In genomic region chr1:47187226-47187925, GRCh38 we compare ENCODE assay signal across 32 cellular contexts. TPM values are rescaled to one million over a fixed set of nuclear protein-coding genes. Genes with fewer than 3 reads are reported as not detected.
DNase-seq lines count a peak whose midpoint lies in the region; ATAC-seq and TF ChIP-seq lines count a peak whose summit lies in the region.
"Had no signal": no experiment of that assay in that cellular context is flagged by ENCODE, and none has a peak within 500 bp of the region (broad histone marks: within the 10 kb centered on the region; RNA-seq: fewer than 3 reads in every experiment).

No MANE protein-coding gene starts in this region.

- H3K36me3 ChIP-seq in RWPE2 (ENCODE audit: low read depth), result no peaks in the 10 kb centered on the region
- H3K36me3 ChIP-seq in spleen, result no peaks in the 10 kb centered on the region
- no peaks in the 10 kb centered on the region for H3K36me3 ChIP-seq in gastroesophageal sphincter
- H3K36me3 ChIP-seq: lower lobe of right lung, ovary had no signal

- H3K36me3 Mint-ChIP-seq in activated CD4-positive, alpha-beta T cell treated with anti-CD3 and anti-CD28 coated beads for 36 hours (ENCODE audit: low read depth), result no peaks in the 10 kb centered on the region
- H3K36me3 Mint-ChIP-seq: activated naive CD8-positive, alpha-beta T cell had no signal

- POLR2A ChIA-PET in activated CD4-positive, alpha-beta T cell treated with anti-CD3 and anti-CD28 coated beads for 36 hours (lab: Charles Lee), result no interaction called here

- no peak for TF ChIP-seq EP300 in gastroesophageal sphincter (IDR thresholded peaks at IDR 0.05)

- 71 to 97% (median 84%) methylated on average over 5 to 12 of the region's 12 CpGs for WGBS in spleen, 5 donors
- WGBS in gastroesophageal sphincter (ENCODE audit: low coverage in 1 of 2), 2 donors, result 100% methylated on average over 1 of the region's 12 CpGs

- TF ChIP-seq CTCF in RWPE2 (IDR thresholded peaks at IDR 0.05; ENCODE audit: poor library complexity, severe bottlenecking), result no peak
- no peak for TF ChIP-seq CTCF in spleen (IDR thresholded peaks at IDR 0.05 in 8 of 11, conservative IDR thresholded peaks at IDR 0.05 in 3 of 11)
- TF ChIP-seq CTCF in gastroesophageal sphincter (IDR thresholded peaks at IDR 0.05), result no peak

- CTCF ChIA-PET in activated CD4-positive, alpha-beta T cell treated with anti-CD3 and anti-CD28 coated beads for 36 hours (lab: Charles Lee), result interaction anchor here (1.1 to 10.6 kb wide), 2 partner anchors 9 to 76 kb away, joined by 5 to 121 read pairs; no protein-coding TSS in a partner anchor

- intact Hi-C loops in spleen (cut with DNase I; ENCODE audit: low total_unique reads), result no loop called here
- intact Hi-C loops in activated CD4-positive, alpha-beta T cell treated with anti-CD3 and anti-CD28 coated beads for 36 hours (cut with DNase I, micrococcal nuclease), result loop anchor here in 1 of 2 experiments (10.0 kb wide), 1 partner anchor 537 kb away; no protein-coding TSS in a partner anchor

- H3K4me3 ChIP-seq in RWPE2 (ENCODE audit: severe bottlenecking), result no peak overlapping the region
- no peak overlapping the region for H3K4me3 ChIP-seq in spleen
- H3K4me3 ChIP-seq in gastroesophageal sphincter, result no peak overlapping the region
- H3K4me3 ChIP-seq: lower lobe of right lung, mucosa of descending colon, ovary, skin epidermis had no signal

- no peak overlapping the region for H3K27ac Mint-ChIP-seq in activated CD4-positive, alpha-beta T cell treated with anti-CD3 and anti-CD28 coated beads for 36 hours
- H3K27ac Mint-ChIP-seq: activated B cell treated with CpG ODN at 0.5 μM for 24 hours; activated naive CD8-positive, alpha-beta T cell; activated T-helper 2 cell treated with anti-CD3 and anti-CD28 coated beads, Interferon-gamma antibody, Interleukin-2, Interleukin-4, amounts not matched to agents 10 μg/mL and 5 μg/mL and 100 μg/mL, durations not matched to agents 14 hours and 24 hours and 36 hours; nephron progenitor cell had no signal

- ATAC-seq in RWPE2 (ENCODE audit: low read depth) (no peak), left lobe of liver (no peak), GM19023 (IDR thresholded peaks at IDR 0.05; ENCODE audit: unreplicated experiment) (no peak), gastroesophageal sphincter (no peak)
- ATAC-seq in activated CD4-positive, alpha-beta T cell treated with anti-CD3 and anti-CD28 coated beads for 36 hours, result no peak
- ATAC-seq: lower lobe of right lung, mucosa of descending colon, PC-3 had no signal

- H3K9me3 ChIP-seq in RWPE2 (ENCODE audit: severe bottlenecking) (no peaks in the 10 kb centered on the region), spleen (no peaks in the 10 kb centered on the region), gastroesophageal sphincter (no peaks in the 10 kb centered on the region)
- H3K9me3 ChIP-seq: lower lobe of right lung, mucosa of descending colon, ovary, SK-N-SH had no signal

- no peak overlapping the region for H3K4me3 Mint-ChIP-seq in activated CD4-positive, alpha-beta T cell treated with anti-CD3 and anti-CD28 coated beads for 36 hours
- H3K4me3 Mint-ChIP-seq: activated B cell treated with CpG ODN at 0.5 μM for 24 hours; activated naive CD8-positive, alpha-beta T cell; nephron progenitor cell had no signal

- H3K27me3 Mint-ChIP-seq in activated CD4-positive, alpha-beta T cell treated with anti-CD3 and anti-CD28 coated beads for 36 hours, result no peaks in the 10 kb centered on the region

- no peaks in the 10 kb centered on the region for H3K4me1 Mint-ChIP-seq in activated CD4-positive, alpha-beta T cell treated with anti-CD3 and anti-CD28 coated beads for 36 hours
- H3K4me1 Mint-ChIP-seq: activated B cell treated with CpG ODN at 0.5 μM for 24 hours had no signal

- H3K4me1 ChIP-seq in RWPE2 (ENCODE audit: insufficient read depth, poor library complexity, severe bottlenecking) (peaks cover 10% of the 10 kb centered on the region), spleen (peaks cover 0 to 22% (median 4%) of the 10 kb centered on the region in 6 donors), gastroesophageal sphincter (peaks cover 0 to 20% (median 8%) of the 10 kb centered on the region in 3 donors)

- H3K27ac ChIP-seq in RWPE2 (ENCODE audit: poor library complexity, severe bottlenecking) (no peak overlapping the region), spleen (no peak overlapping the region), gastroesophageal sphincter (no peak overlapping the region)
- H3K27ac ChIP-seq: C4-2B, lower lobe of right lung, ovary had no signal

- no peaks in the 10 kb centered on the region for H3K27me3 ChIP-seq in RWPE2 (ENCODE audit: insufficient read depth, poor library complexity, severe bottlenecking)
- peaks cover 0 to 17% (median 0%) of the 10 kb centered on the region in 7 donors for H3K27me3 ChIP-seq in spleen (replicated peaks in 1 of 7)
- H3K27me3 ChIP-seq in gastroesophageal sphincter, result peaks cover 24% of the 10 kb centered on the region
- H3K27me3 ChIP-seq: ovary had no signal

- no peaks in the 10 kb centered on the region for H3K9me3 Mint-ChIP-seq in activated CD4-positive, alpha-beta T cell treated with anti-CD3 and anti-CD28 coated beads for 36 hours (ENCODE audit: low read depth)
- H3K9me3 Mint-ChIP-seq: activated B cell treated with CpG ODN at 0.5 μM for 24 hours; activated T-helper 2 cell treated with anti-CD3 and anti-CD28 coated beads, Interferon-gamma antibody, Interleukin-2, Interleukin-4, amounts not matched to agents 10 μg/mL and 5 μg/mL and 100 μg/mL, durations not matched to agents 14 hours and 24 hours and 36 hours; nephron progenitor cell had no signal

- no peak for TF ChIP-seq POLR2A in spleen (IDR thresholded peaks at IDR 0.05)
- no peak for TF ChIP-seq POLR2A in gastroesophageal sphincter (IDR thresholded peaks at IDR 0.05)

- peak; percentile 45 for DNase-seq in activated CD8-positive, alpha-beta memory T cell treated with anti-CD3 and anti-CD28 coated beads for 24 hours
- no peak for DNase-seq in activated CD8-positive, alpha-beta memory T cell treated with anti-CD3 and anti-CD28 coated beads, Interleukin-2, amount 50 U/mL, for 48 hours
- peak; percentile 53 for DNase-seq in RWPE2 (ENCODE audit: low spot score)
- DNase-seq in left lobe of liver (ENCODE audit: low spot score), result peak; percentile 38
- peak; percentile 63 for DNase-seq in spleen
- DNase-seq in activated CD4-positive, alpha-beta T cell treated with anti-CD3 and anti-CD28 coated beads for 36 hours, result no peak
- DNase-seq: activated B cell treated with CpG ODN at 0.5 μM for 24 hours; activated T-cell treated with anti-CD3 and anti-CD28 coated beads for 4 hours; Karpas-422; lower lobe of right lung; mucosa of descending colon; NCI-H1417; NCI-H2029; NCI-H524 treated with DMSO at 0.1 percent for 48 hours; nephron progenitor cell; ovary; PC-3; stimulated activated naive CD4-positive, alpha-beta T cell had no signal

RNA-seq across cellular contexts. Expression of gene PDZK1IP1, which starts 2.5 kb away (rescaled TPM):
- 1.3 TPM for total RNA-seq in left lobe of liver
- 10 to 100 TPM in 1 of 7 donors, 1 to 10 TPM in 5, under 1 TPM in 1; 0.76 to 11.0 (median 4.0) TPM for total RNA-seq in spleen
- polyA plus RNA-seq in spleen, result 1 to 10 TPM in 1 of 3 donors, under 1 TPM in 2; 0.22 to 8.3 (median 0.41) TPM
- total RNA-seq in gastroesophageal sphincter, result 10 to 100 TPM in 1 of 4 donors, under 1 TPM in 1, not detected in 2; 0.78 to 13.0 TPM
- total RNA-seq in activated CD4-positive, alpha-beta T cell treated with anti-CD3 and anti-CD28 coated beads for 36 hours, result not detected
- total RNA-seq: activated B cell treated with CpG ODN at 0.5 μM for 24 hours; activated T-helper 2 cell treated with anti-CD3 and anti-CD28 coated beads, Interferon-gamma antibody, Interleukin-2, Interleukin-4, amounts not matched to agents 10 μg/mL and 5 μg/mL and 100 μg/mL, durations not matched to agents 14 hours and 24 hours and 36 hours; cerebellum; endothelial cell of umbilical vein; H4; PC-3; T-helper 1 cell treated with Interleukin-12 subunit alpha and Interleukin-12 subunit beta and Interleukin-4 antibody, amounts not matched to agents 30 ng/mL and 1 ng/mL, for 36 hours; temporal lobe had no signal
- polyA plus RNA-seq: SK-N-SH had no signal

RNA-seq across cellular contexts. Expression of gene TAL1, which starts 44.6 kb away (rescaled TPM):
- total RNA-seq in left lobe of liver, result 1.9 TPM
- total RNA-seq in spleen, result 10 to 100 TPM; 12.9 to 24.5 (median 16.0) TPM
- polyA plus RNA-seq in spleen, result 10 to 100 TPM in 1 of 3 donors, 1 to 10 TPM in 2; 2.9 to 12.1 (median 4.4) TPM
- 1 to 10 TPM; 3.0 to 4.2 (median 3.6) TPM for total RNA-seq in gastroesophageal sphincter
- total RNA-seq in activated CD4-positive, alpha-beta T cell treated with anti-CD3 and anti-CD28 coated beads for 36 hours, result under 1 TPM in 1 of 2 experiments, not detected in 1; 0.19 TPM
- total RNA-seq: A172; activated B cell treated with CpG ODN at 0.5 μM for 24 hours; activated T-helper 2 cell treated with anti-CD3 and anti-CD28 coated beads, Interferon-gamma antibody, Interleukin-2, Interleukin-4, amounts not matched to agents 10 μg/mL and 5 μg/mL and 100 μg/mL, durations not matched to agents 14 hours and 24 hours and 36 hours; PC-3; T-helper 1 cell treated with Interleukin-12 subunit alpha and Interleukin-12 subunit beta and Interleukin-4 antibody, amounts not matched to agents 30 ng/mL and 1 ng/mL, for 36 hours had no signal
- polyA plus RNA-seq: SK-N-SH had no signal

RNA-seq across cellular contexts. Expression of gene CYP4A22, which starts 50.1 kb away (rescaled TPM):
- total RNA-seq in left lobe of liver (69.9 TPM), spleen (under 1 TPM in 1 of 7 donors, not detected in 6; 0.43 TPM), gastroesophageal sphincter (under 1 TPM in 1 of 4 donors, not detected in 3; 0.27 TPM)
- not detected for polyA plus RNA-seq in spleen
- total RNA-seq in activated CD4-positive, alpha-beta T cell treated with anti-CD3 and anti-CD28 coated beads for 36 hours, result not detected
- total RNA-seq: A172; activated B cell treated with CpG ODN at 0.5 μM for 24 hours; activated T-helper 2 cell treated with anti-CD3 and anti-CD28 coated beads, Interferon-gamma antibody, Interleukin-2, Interleukin-4, amounts not matched to agents 10 μg/mL and 5 μg/mL and 100 μg/mL, durations not matched to agents 14 hours and 24 hours and 36 hours; endothelial cell of umbilical vein; H4; lower lobe of right lung; mucosa of descending colon; PC-3; renal cortical epithelial cell; T-helper 1 cell treated with Interleukin-12 subunit alpha and Interleukin-12 subunit beta and Interleukin-4 antibody, amounts not matched to agents 30 ng/mL and 1 ng/mL, for 36 hours; temporal lobe had no signal
- polyA plus RNA-seq: endothelial cell of umbilical vein, SK-N-SH had no signal

Comparison
In these comparisons a context has a peak if more than half of its experiments do, and no peak if none do; other contexts are left out.
1. DNase-seq: peak in activated CD8-positive, alpha-beta memory T cell treated with anti-CD3 and anti-CD28 coated beads for 24 hours (single experiment), RWPE2 (single experiment), left lobe of liver (single experiment) and spleen (single experiment); none in activated CD8-positive, alpha-beta memory T cell treated with anti-CD3 and anti-CD28 coated beads, Interleukin-2, amount 50 U/mL, for 48 hours (single experiment) and activated CD4-positive, alpha-beta T cell treated with anti-CD3 and anti-CD28 coated beads for 36 hours (single experiment).
2. RNA of gene CYP4A22, which starts 50.1 kb away (total RNA-seq): 69.9 TPM in left lobe of liver (single experiment); 0.27 TPM in gastroesophageal sphincter, 0.43 TPM in spleen and not detected in activated CD4-positive, alpha-beta T cell treated with anti-CD3 and anti-CD28 coated beads for 36 hours; every median in the first group is over 10 times any median in the second.